In genomic region chr1:25543425-25544242, GRCh38 we compare ENCODE assay signal across 8 cellular contexts. TPM values are rescaled to one million over a fixed set of nuclear protein-coding genes. Genes with fewer than 3 reads are reported as not detected.
DNase-seq lines count a peak whose midpoint lies in the region; ATAC-seq and TF ChIP-seq lines count a peak whose summit lies in the region.

LDLRAP1 (plus strand) TSS chr1:25543606; CDS start chr1:25543699, 93 bp downstream.

- ATAC-seq in HG03103 (IDR thresholded peaks at IDR 0.05; ENCODE audit: low read depth, unreplicated experiment) = peak; percentile 75
- peak; percentile 97 for ATAC-seq in naive thymus-derived CD4-positive, alpha-beta T cell
- peak; percentile 83 for ATAC-seq in stimulated activated naive CD8-positive, alpha-beta T cell treated with anti-CD3 and anti-CD28 coated beads, Interleukin-15, Interleukin-2, amounts not matched to agents 100 U/mL and 50 U/mL, for 24 hours

- CTCF ChIA-PET in naive thymus-derived CD4-positive, alpha-beta T cell (lab: Charles Lee) = interaction anchor here (0.6 to 2.0 kb wide), 6 partner anchors 18 to 40 kb away, joined by 3 to 7 read pairs (median 5); no protein-coding TSS in a partner anchor

- H3K4me3 Mint-ChIP-seq in naive thymus-derived CD4-positive, alpha-beta T cell = peak within 1 kb of the TSS; percentile 82 to 98 (median 95)

- H3K79me2 ChIP-seq in ACC112 (ENCODE audit: control insufficient read depth, insufficient read depth, low read length, unreplicated experiment) = no peaks in the 10 kb centered on the region

- H3K36me3 ChIP-seq in ACC112 (ENCODE audit: insufficient read depth, low read length) (no peaks in the 10 kb centered on the region), Peyer's patch (no peaks in the 10 kb centered on the region)
- peaks cover 0 to 11% (median 0%) of the 10 kb centered on the region in 3 experiments for H3K36me3 ChIP-seq in naive thymus-derived CD4-positive, alpha-beta T cell (ENCODE audit: control insufficient read depth in 2 of 3, insufficient read depth in 3 of 3, low read length in 3 of 3)

- TF ChIP-seq CTCF in Peyer's patch (IDR thresholded peaks at IDR 0.05) (peak in 1 of 6 experiments; percentile 5), fibroblast of pulmonary artery (IDR thresholded peaks at IDR 0.05; ENCODE audit: low read length, missing control alignments) (no peak)

- TF ChIP-seq POLR2A in GM18526 (IDR thresholded peaks at IDR 0.05; ENCODE audit: extremely low read depth, insufficient read length) (peak; percentile 62), Peyer's patch (IDR thresholded peaks at IDR 0.05) (peak; percentile 78 to 85)

- peaks cover 26 to 48% (median 39%) of the 10 kb centered on the region in 7 donors for H3K4me1 Mint-ChIP-seq in naive thymus-derived CD4-positive, alpha-beta T cell

- peaks cover 0 to 7% (median 0%) of the 10 kb centered on the region in 5 donors for H3K36me3 Mint-ChIP-seq in naive thymus-derived CD4-positive, alpha-beta T cell

- intact Hi-C loops in naive thymus-derived CD4-positive, alpha-beta T cell (cut with micrococcal nuclease) = loop anchor here (2.0 to 5.0 kb wide), 4 partner anchors 21 to 254 kb away; no protein-coding TSS in a partner anchor

- H3K27ac ChIP-seq in ACC112 (ENCODE audit: low read depth, low read length) = no peak within 1 kb of the TSS
- peak within 1 kb of the TSS; percentile 82 to 89 (median 85) for H3K27ac ChIP-seq in Peyer's patch
- H3K27ac ChIP-seq in naive thymus-derived CD4-positive, alpha-beta T cell (ENCODE audit: low read depth, low read length) = peak within 1 kb of the TSS; percentile 87

- H3K4me1 ChIP-seq in ACC112 (ENCODE audit: control insufficient read depth, insufficient read depth, low read length, unreplicated experiment) (peaks cover 7% of the 10 kb centered on the region), Peyer's patch (peaks cover 2 to 32% (median 11%) of the 10 kb centered on the region in 4 donors)
- peaks cover 35 to 38% of the 10 kb centered on the region in 2 donors for H3K4me1 ChIP-seq in naive thymus-derived CD4-positive, alpha-beta T cell (ENCODE audit: control insufficient read depth in 2 of 2, insufficient read depth in 2 of 2, low read length in 2 of 2)

- peak within 1 kb of the TSS; percentile 34 to 97 (median 91) for H3K27ac Mint-ChIP-seq in naive thymus-derived CD4-positive, alpha-beta T cell

- H3K27me3 ChIP-seq in ACC112 (ENCODE audit: insufficient read depth, low read length) (no peaks in the 10 kb centered on the region), Peyer's patch (no peaks in the 10 kb centered on the region)
- H3K27me3 ChIP-seq in naive thymus-derived CD4-positive, alpha-beta T cell (ENCODE audit: control insufficient read depth in 2 of 2, insufficient read depth in 2 of 2, low read length in 2 of 2) = no peaks in the 10 kb centered on the region

- H3K27me3 Mint-ChIP-seq in naive thymus-derived CD4-positive, alpha-beta T cell = peaks cover 0 to 15% (median 0%) of the 10 kb centered on the region in 5 donors

- H3K4me3 ChIP-seq in ACC112 (ENCODE audit: low read depth, low read length) (peak within 1 kb of the TSS; percentile 85), Peyer's patch (peak within 1 kb of the TSS; percentile 87 to 93 (median 90)), fibroblast of pulmonary artery (replicated peaks; ENCODE audit: low read depth, low read length) (peak within 1 kb of the TSS; percentile 69)
- H3K4me3 ChIP-seq in naive thymus-derived CD4-positive, alpha-beta T cell (ENCODE audit: low read length) = peak within 1 kb of the TSS; percentile 60

- no peaks in the 10 kb centered on the region for H3K9me3 ChIP-seq in Peyer's patch
- no peaks in the 10 kb centered on the region for H3K9me3 ChIP-seq in naive thymus-derived CD4-positive, alpha-beta T cell (ENCODE audit: control insufficient read depth in 2 of 3, low read length in 3 of 3)

- DNase-seq in Peyer's patch (peak; percentile 61 to 89 (median 84)), fibroblast of pulmonary artery (ENCODE audit: low read depth) (peak; percentile 75)
- DNase-seq in activated T-helper 9 cell treated with anti-CD3 and anti-CD28 coated beads, Interleukin-2, amount 50 U/mL, for 16 hours (ENCODE audit: low read depth) = peak; percentile 57
- peak in 8 of 9 donors; percentile 28 to 81 (median 52) for DNase-seq in naive thymus-derived CD4-positive, alpha-beta T cell
- DNase-seq in stimulated activated naive CD8-positive, alpha-beta T cell treated with anti-CD3 and anti-CD28 coated beads, Interleukin-15, Interleukin-2, amounts not matched to agents 100 U/mL and 50 U/mL, for 24 hours = peak; percentile 76

- POLR2A ChIA-PET in naive thymus-derived CD4-positive, alpha-beta T cell (lab: Charles Lee) = interaction anchor here (0.6 to 16.0 kb wide), 7 partner anchors 17 to 252 kb away, joined by 3 to 442 read pairs (median 4); no protein-coding TSS in a partner anchor

- no peaks in the 10 kb centered on the region for H3K9me3 Mint-ChIP-seq in naive thymus-derived CD4-positive, alpha-beta T cell

- peak within 1 kb of the TSS; percentile 77 for H2AFZ ChIP-seq in ACC112 (ENCODE audit: low read length, unreplicated experiment)

RNA-seq across cellular contexts. Expression of gene LDLRAP1, which starts in this region (rescaled TPM):
- total RNA-seq in Peyer's patch = 10 to 100 TPM; 20.1 to 24.5 (median 22.7) TPM
- 100 to 1,000 TPM in 4 of 5 experiments, 10 to 100 TPM in 1; 28.1 to 364 (median 159) TPM for total RNA-seq in naive thymus-derived CD4-positive, alpha-beta T cell
- polyA plus RNA-seq in naive thymus-derived CD4-positive, alpha-beta T cell = 100 to 1,000 TPM; 301 to 853 TPM
